Comparison of ENCODE assay signal across 8 cellular contexts in the genomic region with DNA sequence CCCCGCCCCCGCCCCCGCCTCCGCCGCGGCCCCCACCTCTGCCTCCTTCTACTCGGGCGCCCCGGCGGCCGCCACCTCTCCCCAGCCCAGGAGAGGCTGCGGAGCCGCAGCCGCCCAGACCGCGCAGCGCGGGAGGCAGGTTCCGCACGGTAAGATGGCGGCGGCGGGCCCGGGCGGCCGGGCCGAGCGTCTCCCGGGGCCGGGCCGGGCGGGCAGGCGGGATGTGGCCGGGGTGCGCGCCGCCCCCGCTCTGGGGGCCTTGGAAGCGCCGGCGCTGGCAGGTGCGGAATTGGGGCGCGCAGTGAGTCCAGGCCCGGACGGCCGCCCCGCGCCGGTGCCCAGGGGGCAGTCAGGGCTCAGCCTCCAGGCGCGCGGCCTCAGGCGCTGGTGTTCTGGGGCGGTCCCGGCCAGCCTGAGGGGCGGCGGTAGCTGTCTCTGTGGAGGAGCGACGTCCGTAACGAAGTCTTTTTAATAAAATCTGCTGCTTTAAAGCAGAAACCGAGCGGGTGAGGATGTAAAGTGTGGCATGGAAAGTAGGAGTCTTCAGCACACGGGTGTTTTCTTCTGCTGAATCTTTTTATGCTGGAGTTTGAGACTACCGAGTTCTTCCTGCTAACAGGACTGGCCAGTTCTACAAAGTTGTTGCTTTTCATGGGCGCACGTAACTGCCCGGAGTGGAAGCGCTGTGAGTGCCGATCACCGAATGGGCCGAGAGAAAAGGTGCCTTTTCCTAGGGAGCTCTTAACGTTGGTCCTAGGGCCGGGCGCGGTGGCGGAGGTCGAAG. TPM values are rescaled to one million over a fixed set of nuclear protein-coding genes. Genes with fewer than 3 reads are reported as not detected.
A peak's percentile ranks its signal among the peaks of the same experiment; 100 is the strongest.
DNase-seq lines count a peak whose midpoint lies in the region; ATAC-seq and TF ChIP-seq lines count a peak whose summit lies in the region.

A gene (plus strand): TSS at position 43 of the 784 bp plus-strand sequence. CDS start 3,356 bp downstream, outside the sequence.

- peaks cover 65% of the 10 kb centered on the region for H3K4me1 ChIP-seq in CD4-positive, alpha-beta memory T cell (ENCODE audit: insufficient read depth, low read length)

- CTCF ChIA-PET in CD4-positive, alpha-beta memory T cell (lab: Charles Lee; ENCODE audit: partially characterized antibody), result interaction anchor here (0.7 to 1.9 kb wide), 4 partner anchors 11 to 31 kb away, joined by 3 to 11 read pairs (median 6); no protein-coding TSS in a partner anchor

- peak; percentile 45 for ATAC-seq in GM19395 (IDR thresholded peaks at IDR 0.05; ENCODE audit: unreplicated experiment)
- ATAC-seq in HG03439 (IDR thresholded peaks at IDR 0.05; ENCODE audit: unreplicated experiment), result peak; percentile 39

- H3K27ac Mint-ChIP-seq in CD4-positive, alpha-beta memory T cell, result peak within 1 kb of the TSS; percentile 94 to 98 (median 97)
- peak within 1 kb of the TSS; percentile 98 for H3K27ac Mint-ChIP-seq in chondrocyte (ENCODE audit: unreplicated experiment)

- intact Hi-C loops in CD4-positive, alpha-beta memory T cell (cut with micrococcal nuclease), result loop anchor here (1.0 to 2.0 kb wide), 2 partner anchors 16 to 17 kb away; no protein-coding TSS in a partner anchor
- intact Hi-C loops in T-helper 1 cell treated with Interleukin-12 subunit alpha and Interleukin-12 subunit beta and Interleukin-4 antibody, amounts not matched to agents 30 ng/mL and 1 ng/mL, for 36 hours (cut with micrococcal nuclease), result loop anchor here (1.0 to 10.0 kb wide), 8 partner anchors 13 to 813 kb away; a partner anchor contains a TSS

- H3K36me3 Mint-ChIP-seq in CD4-positive, alpha-beta memory T cell, result peaks cover 14 to 40% of the 10 kb centered on the region in 2 donors
- peaks cover 3% of the 10 kb centered on the region for H3K36me3 Mint-ChIP-seq in chondrocyte (ENCODE audit: low read depth)

- peak; percentile 50 for TF ChIP-seq CTCF in chondrocyte (IDR thresholded peaks at IDR 0.05)

- H3K4me3 Mint-ChIP-seq in CD4-positive, alpha-beta memory T cell, result peak within 1 kb of the TSS; percentile 92 to 99 (median 98)
- peak within 1 kb of the TSS; percentile 84 for H3K4me3 Mint-ChIP-seq in chondrocyte (ENCODE audit: unreplicated experiment)

- peaks cover 18% of the 10 kb centered on the region for H3K36me3 ChIP-seq in CD4-positive, alpha-beta memory T cell (ENCODE audit: insufficient read depth, low read length)

- peak within 1 kb of the TSS; percentile 86 to 89 for H3K4me3 ChIP-seq in CD4-positive, alpha-beta memory T cell (ENCODE audit: low read length in 2 of 2)

- H3K27ac ChIP-seq in CD4-positive, alpha-beta memory T cell (ENCODE audit: low read depth, low read length), result peak within 1 kb of the TSS; percentile 86

- no peaks in the 10 kb centered on the region for H3K27me3 ChIP-seq in CD4-positive, alpha-beta memory T cell (ENCODE audit: insufficient read depth, low read length)

- H3K27me3 Mint-ChIP-seq in CD4-positive, alpha-beta memory T cell, result no peaks in the 10 kb centered on the region
- H3K27me3 Mint-ChIP-seq in chondrocyte (ENCODE audit: low read depth), result no peaks in the 10 kb centered on the region

- DNase-seq in CD4-positive, alpha-beta memory T cell, result peak in 1 of 5 donors; percentile 64
- no peak for DNase-seq in chondrocyte (ENCODE audit: low spot score)
- peak; percentile 20 for DNase-seq in kidney glomerular epithelial cell (lab: John Stamatoyannopoulos, UW)
- peak; percentile 54 to 58 for DNase-seq in stimulated activated CD4-positive, alpha-beta T cell treated with anti-CD3 and anti-CD28 coated beads, Interleukin-2, amount 100 ng/mL, for 24 hours
- no peak for DNase-seq in NCI-H2029 treated with DMSO at 0.1 percent for 48 hours (lab: John Stamatoyannopoulos, UW)

- peaks cover 23 to 46% (median 35%) of the 10 kb centered on the region in 4 donors for H3K4me1 Mint-ChIP-seq in CD4-positive, alpha-beta memory T cell
- peaks cover 36% of the 10 kb centered on the region for H3K4me1 Mint-ChIP-seq in chondrocyte (ENCODE audit: low read depth)

- POLR2A ChIA-PET in CD4-positive, alpha-beta memory T cell (lab: Charles Lee; ENCODE audit: partially characterized antibody), result interaction anchor here (0.6 to 6.6 kb wide), 16 partner anchors 11 to 144 kb away, joined by 3 to 126 read pairs (median 6); a partner anchor contains a TSS

- H3K9me3 Mint-ChIP-seq in CD4-positive, alpha-beta memory T cell, result peaks cover 0 to 3% (median 0%) of the 10 kb centered on the region in 8 donors
- no peaks in the 10 kb centered on the region for H3K9me3 Mint-ChIP-seq in chondrocyte (ENCODE audit: low read depth)

- no peaks in the 10 kb centered on the region for H3K9me3 ChIP-seq in CD4-positive, alpha-beta memory T cell (ENCODE audit: control insufficient read depth in 1 of 2, low read length in 2 of 2)

RNA-seq across cellular contexts. Expression of the gene that starts here (rescaled TPM):
- total RNA-seq in CD4-positive, alpha-beta memory T cell, result 10 to 100 TPM; 44.4 to 47.8 TPM
- polyA plus RNA-seq in CD4-positive, alpha-beta memory T cell, result 10 to 100 TPM; 11.2 to 19.1 TPM
- total RNA-seq in T-helper 1 cell treated with Interleukin-12 subunit alpha and Interleukin-12 subunit beta and Interleukin-4 antibody, amounts not matched to agents 30 ng/mL and 1 ng/mL, for 36 hours, result 34.2 and 37.0 TPM in 2 replicates
- 26.3 to 30.7 TPM (median 29.7 TPM) in 3 replicates for total RNA-seq in chondrocyte

Comparison
In these comparisons a context has a peak if more than half of its experiments do, and no peak if none do; other contexts are left out.
1. DNase-seq: peak in kidney glomerular epithelial cell (single experiment) and stimulated activated CD4-positive, alpha-beta T cell treated with anti-CD3 and anti-CD28 coated beads, Interleukin-2, amount 100 ng/mL, for 24 hours (2 of 2); none in chondrocyte (single experiment) and NCI-H2029 treated with DMSO at 0.1 percent for 48 hours (single experiment).